Comparison of ENCODE assay signal across 1 cellular context in genomic region chr20:10553326-10553984, GRCh38.
TF ChIP-seq lines count a peak whose summit lies in the region.

No MANE protein-coding gene starts in this region.

TF ChIP-seq in HepG2, 621 proteins besides CTCF, POLR2A, EP300 and RAD21 (continued from another document and continues in another):
- TF ChIP-seq ZNF609 (CRISPR knock-in tag; IDR thresholded peaks at IDR 0.05; ENCODE audit: borderline replicate concordance), result no peak
- no peak for TF ChIP-seq E2F2 (CRISPR knock-in tag; IDR thresholded peaks at IDR 0.05; ENCODE audit: borderline replicate concordance)
- TF ChIP-seq ZNF672 (CRISPR knock-in tag; IDR thresholded peaks at IDR 0.05), result no peak
- TF ChIP-seq PRDM4 (CRISPR knock-in tag; IDR thresholded peaks at IDR 0.05; ENCODE audit: borderline replicate concordance), result no peak
- no peak for TF ChIP-seq ZMYM2 (CRISPR knock-in tag; IDR thresholded peaks at IDR 0.05)
- TF ChIP-seq HMG20A (CRISPR knock-in tag; IDR thresholded peaks at IDR 0.05; ENCODE audit: borderline replicate concordance), result peak; percentile 31; the same call in 1 of the 2 replicates
- no peak for TF ChIP-seq AKNA (CRISPR knock-in tag; IDR thresholded peaks at IDR 0.05; ENCODE audit: borderline replicate concordance)
- TF ChIP-seq HDAC1 (CRISPR knock-in tag; IDR thresholded peaks at IDR 0.05), result no peak
- TF ChIP-seq MIER2 (CRISPR knock-in tag; IDR thresholded peaks at IDR 0.05), result no peak
- 0 out of 2 replicates have a peak, but pooled peaks have one; percentile 32 for TF ChIP-seq KAT7 (CRISPR knock-in tag; IDR thresholded peaks at IDR 0.05; ENCODE audit: borderline replicate concordance)
- TF ChIP-seq ZKSCAN5 (CRISPR knock-in tag; IDR thresholded peaks at IDR 0.05), result no peak
- TF ChIP-seq SAFB2 (CRISPR knock-in tag; IDR thresholded peaks at IDR 0.05; ENCODE audit: borderline replicate concordance, low read depth), result no peak
- TF ChIP-seq ZNF431 (CRISPR knock-in tag; IDR thresholded peaks at IDR 0.05; ENCODE audit: borderline replicate concordance, low read depth), result no peak
- TF ChIP-seq ZNF775 (CRISPR knock-in tag; IDR thresholded peaks at IDR 0.05; ENCODE audit: borderline replicate concordance), result no peak
- no peak for TF ChIP-seq PHB2 (IDR thresholded peaks at IDR 0.05; ENCODE audit: partially characterized antibody)
- TF ChIP-seq NFIB (CRISPR knock-in tag; IDR thresholded peaks at IDR 0.05; ENCODE audit: borderline replicate concordance), result no peak
- no peak for TF ChIP-seq CREB3 (CRISPR knock-in tag; IDR thresholded peaks at IDR 0.05)
- peak; percentile 84 for TF ChIP-seq ZFP1 (CRISPR knock-in tag; IDR thresholded peaks at IDR 0.05)
- TF ChIP-seq AGO1 (IDR thresholded peaks at IDR 0.05; ENCODE audit: low read depth, low read length, poor library complexity, severe bottlenecking), result no peak
- peak; percentile 55; the same call in 1 of the 2 replicates for TF ChIP-seq ZNF780A (CRISPR knock-in tag; IDR thresholded peaks at IDR 0.05)
- TF ChIP-seq SMAD1 (CRISPR knock-in tag; IDR thresholded peaks at IDR 0.05; ENCODE audit: borderline replicate concordance, low read depth), result no peak
- no peak for TF ChIP-seq SMARCC2 (IDR thresholded peaks at IDR 0.05)
- no peak for TF ChIP-seq POGZ (CRISPR knock-in tag; IDR thresholded peaks at IDR 0.05)
- TF ChIP-seq FOXP4 (CRISPR knock-in tag; IDR thresholded peaks at IDR 0.05), result no peak
- TF ChIP-seq IRF9 (CRISPR knock-in tag; IDR thresholded peaks at IDR 0.05; ENCODE audit: borderline replicate concordance), result no peak
- no peak for TF ChIP-seq MAFG (CRISPR knock-in tag; IDR thresholded peaks at IDR 0.05)
- TF ChIP-seq ZNF512B (CRISPR knock-in tag; IDR thresholded peaks at IDR 0.05; ENCODE audit: borderline replicate concordance), result 0 out of 2 replicates have a peak, but pooled peaks have one; percentile 78
- no peak for TF ChIP-seq ZNF253 (CRISPR knock-in tag; IDR thresholded peaks at IDR 0.05; ENCODE audit: borderline replicate concordance)
- TF ChIP-seq ZC3H4 (CRISPR knock-in tag; IDR thresholded peaks at IDR 0.05; ENCODE audit: borderline replicate concordance), result no peak
- TF ChIP-seq ETV5 (CRISPR knock-in tag; IDR thresholded peaks at IDR 0.05; ENCODE audit: borderline replicate concordance), result peak; percentile 18; the same call in 1 of the 2 replicates
- TF ChIP-seq SIN3B (IDR thresholded peaks at IDR 0.05; ENCODE audit: low read length), result no peak
- TF ChIP-seq NFKB2 (CRISPR knock-in tag; IDR thresholded peaks at IDR 0.05; ENCODE audit: borderline replicate concordance), result no peak
- no peak for TF ChIP-seq MED13 (CRISPR knock-in tag; IDR thresholded peaks at IDR 0.05)
- TF ChIP-seq POLR2AphosphoS2 (IDR thresholded peaks at IDR 0.05; ENCODE audit: low read depth, low read length), result no peak
- no peak; the same call in 1 of the 2 replicates for TF ChIP-seq CEBPB (IDR thresholded peaks at IDR 0.05; ENCODE audit: borderline replicate concordance, low read depth, low read length)
- TF ChIP-seq JARID2 (CRISPR knock-in tag; IDR thresholded peaks at IDR 0.05; ENCODE audit: insufficient replicate concordance), result no peak
- TF ChIP-seq ZC3H13 (CRISPR knock-in tag; IDR thresholded peaks at IDR 0.05), result no peak
- TF ChIP-seq PPARG (CRISPR knock-in tag; conservative IDR thresholded peaks at IDR 0.05), result 0 out of 2 replicates have a peak, but pooled peaks have one; percentile 37
